8 cellular contexts compared by ENCODE assay signal in the genomic region with DNA sequence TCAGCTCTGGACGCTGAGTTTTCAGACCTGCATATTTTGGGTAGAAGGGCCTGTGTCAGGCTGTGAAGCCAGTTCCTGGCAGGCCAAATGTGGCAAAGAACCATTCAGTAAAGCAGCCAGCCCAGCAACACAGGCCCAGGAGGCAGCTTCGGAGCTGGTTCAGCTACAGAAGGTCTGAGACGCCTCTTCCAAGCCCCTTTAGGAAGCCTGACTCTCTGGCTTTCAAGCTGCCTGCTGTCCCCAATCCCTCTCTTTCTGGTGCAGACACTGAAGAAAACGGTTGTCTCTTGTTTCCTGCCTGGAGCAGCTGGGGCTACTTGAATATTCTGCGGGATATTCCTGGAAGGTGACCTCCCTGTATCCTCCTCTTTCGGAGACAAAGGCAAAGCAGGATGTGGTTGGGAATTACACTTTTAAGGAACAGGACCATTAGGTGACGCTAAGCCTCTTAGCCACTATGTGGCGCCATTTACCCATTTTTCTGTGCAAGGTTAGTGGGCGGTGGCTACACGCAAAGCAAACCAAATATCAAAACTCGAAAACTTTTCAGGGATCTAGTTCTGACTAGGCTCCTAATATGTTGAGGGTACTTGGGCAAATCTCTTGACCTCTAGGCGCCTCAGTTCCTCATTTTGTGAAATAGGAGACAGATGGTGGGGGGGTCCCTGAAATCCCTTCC. TPM values are rescaled to one million over a fixed set of nuclear protein-coding genes. Genes with fewer than 3 reads are reported as not detected.
DNase-seq lines count a peak whose midpoint lies in the region; ATAC-seq and TF ChIP-seq lines count a peak whose summit lies in the region.

No MANE protein-coding gene starts in this region.

- TF ChIP-seq CTCF in esophagus squamous epithelium (IDR thresholded peaks at IDR 0.05) (peak in 5 of 6 experiments; percentile 58 to 85 (median 76)), vagina (IDR thresholded peaks at IDR 0.05) (peak; percentile 35 to 73 (median 71))

- peaks cover 0 to 6% of the 10 kb centered on the region in 2 donors for H3K27me3 Mint-ChIP-seq in natural killer cell treated with Interleukin-12 subunit alpha and Interleukin-12 subunit beta and Interleukin-15 and Interleukin-18, amount 100 ng/mL, for 72 hours

- no peak overlapping the region for H3K27ac ChIP-seq in esophagus squamous epithelium
- no peak overlapping the region for H3K27ac ChIP-seq in vagina

- peaks cover 11 to 13% of the 10 kb centered on the region in 2 donors for H3K4me1 Mint-ChIP-seq in natural killer cell treated with Interleukin-12 subunit alpha and Interleukin-12 subunit beta and Interleukin-15 and Interleukin-18, amount 100 ng/mL, for 72 hours (ENCODE audit: low read depth in 2 of 2)

- H3K9me3 Mint-ChIP-seq in natural killer cell treated with Interleukin-12 subunit alpha and Interleukin-12 subunit beta and Interleukin-15 and Interleukin-18, amount 100 ng/mL, for 72 hours = no peaks in the 10 kb centered on the region

- H3K9me3 ChIP-seq in NT2/D1 (ENCODE audit: insufficient read depth, low read length) = no peaks in the 10 kb centered on the region
- no peaks in the 10 kb centered on the region for H3K9me3 ChIP-seq in esophagus squamous epithelium
- no peaks in the 10 kb centered on the region for H3K9me3 ChIP-seq in vagina

- peak overlapping the region; percentile 10 for H3K9ac ChIP-seq in NT2/D1 (ENCODE audit: insufficient read length, low read depth)

- intact Hi-C loops in esophagus squamous epithelium (cut with DNase I) (loop anchor here (5.0 to 10.0 kb wide), 2 partner anchors 406 to 1143 kb away; no protein-coding TSS in a partner anchor), vagina (cut with DNase I) (loop anchor here (10.0 kb wide), 1 partner anchor 403 kb away; no protein-coding TSS in a partner anchor)

- peak overlapping the region in 1 of 2 donors; percentile 76 for H3K27ac Mint-ChIP-seq in natural killer cell treated with Interleukin-12 subunit alpha and Interleukin-12 subunit beta and Interleukin-15 and Interleukin-18, amount 100 ng/mL, for 72 hours

- peak; percentile 81 for ATAC-seq in GM19467 (IDR thresholded peaks at IDR 0.05; ENCODE audit: unreplicated experiment)
- peak; percentile 69 for ATAC-seq in HG03521 (IDR thresholded peaks at IDR 0.05; ENCODE audit: unreplicated experiment)
- ATAC-seq in natural killer cell treated with Interleukin-12 subunit alpha and Interleukin-12 subunit beta and Interleukin-15 and Interleukin-18, amount 100 ng/mL, for 72 hours = peak; percentile 65 to 83

- H3K27me3 ChIP-seq in NT2/D1 (ENCODE audit: insufficient read depth, insufficient read length) (no peaks in the 10 kb centered on the region), esophagus squamous epithelium (no peaks in the 10 kb centered on the region), vagina (no peaks in the 10 kb centered on the region)

- 7 to 12% methylated on average over 3 to 11 of the region's 12 CpGs for WGBS in esophagus squamous epithelium, 2 donors

- H3K4me1 ChIP-seq in NT2/D1 (ENCODE audit: insufficient read depth, insufficient read length) (peaks cover 3% of the 10 kb centered on the region), esophagus squamous epithelium (no peaks in the 10 kb centered on the region), vagina (no peaks in the 10 kb centered on the region)

- DNase-seq in DMS153 treated with DMSO at 0.1 percent for 48 hours (lab: John Stamatoyannopoulos, UW; ENCODE audit: unreplicated experiment) (peak; percentile 19), NT2/D1 (ENCODE audit: low read depth, low spot score) (peak; percentile 63), activated T-cell treated with anti-CD3 and anti-CD28 coated beads for 24 hours (ENCODE audit: low read depth) (peak; percentile 42), esophagus squamous epithelium (lab: John Stamatoyannopoulos, UW) (no peak), vagina (ENCODE audit: extremely low spot score in 2 of 2) (peak in 1 of 2 donors; percentile 78)
- DNase-seq in natural killer cell treated with Interleukin-12 subunit alpha and Interleukin-12 subunit beta and Interleukin-15 and Interleukin-18, amount 100 ng/mL, for 72 hours (ENCODE audit: low spot score) = peak; percentile 70

- no peaks in the 10 kb centered on the region for H3K36me3 Mint-ChIP-seq in natural killer cell treated with Interleukin-12 subunit alpha and Interleukin-12 subunit beta and Interleukin-15 and Interleukin-18, amount 100 ng/mL, for 72 hours

- no peak overlapping the region for H3K4me3 Mint-ChIP-seq in natural killer cell treated with Interleukin-12 subunit alpha and Interleukin-12 subunit beta and Interleukin-15 and Interleukin-18, amount 100 ng/mL, for 72 hours

- no peaks in the 10 kb centered on the region for H3K36me3 ChIP-seq in NT2/D1 (ENCODE audit: insufficient read depth, insufficient read length, low read length)
- no peaks in the 10 kb centered on the region for H3K36me3 ChIP-seq in esophagus squamous epithelium
- no peaks in the 10 kb centered on the region for H3K36me3 ChIP-seq in vagina

- H3K4me3 ChIP-seq in NT2/D1 (ENCODE audit: insufficient read length, low read depth) = no peak overlapping the region
- H3K4me3 ChIP-seq in esophagus squamous epithelium = no peak overlapping the region
- H3K4me3 ChIP-seq in vagina = no peak overlapping the region

- TF ChIP-seq POLR2A in esophagus squamous epithelium (IDR thresholded peaks at IDR 0.05) = no peak
- no peak for TF ChIP-seq POLR2A in vagina (IDR thresholded peaks at IDR 0.05)

RNA-seq across cellular contexts. Expression of gene LAS1L, which starts 47.2 kb away (rescaled TPM):
- total RNA-seq in esophagus squamous epithelium (10 to 100 TPM; 14.7 to 24.6 (median 22.7) TPM), vagina (17.9 TPM)
- total RNA-seq in natural killer cell treated with Interleukin-12 subunit alpha and Interleukin-12 subunit beta and Interleukin-15 and Interleukin-18, amount 100 ng/mL, for 72 hours = 10 to 100 TPM; 46.5 to 68.8 TPM
